ENCODE assay signal across 9 cellular contexts in the genomic region with DNA sequence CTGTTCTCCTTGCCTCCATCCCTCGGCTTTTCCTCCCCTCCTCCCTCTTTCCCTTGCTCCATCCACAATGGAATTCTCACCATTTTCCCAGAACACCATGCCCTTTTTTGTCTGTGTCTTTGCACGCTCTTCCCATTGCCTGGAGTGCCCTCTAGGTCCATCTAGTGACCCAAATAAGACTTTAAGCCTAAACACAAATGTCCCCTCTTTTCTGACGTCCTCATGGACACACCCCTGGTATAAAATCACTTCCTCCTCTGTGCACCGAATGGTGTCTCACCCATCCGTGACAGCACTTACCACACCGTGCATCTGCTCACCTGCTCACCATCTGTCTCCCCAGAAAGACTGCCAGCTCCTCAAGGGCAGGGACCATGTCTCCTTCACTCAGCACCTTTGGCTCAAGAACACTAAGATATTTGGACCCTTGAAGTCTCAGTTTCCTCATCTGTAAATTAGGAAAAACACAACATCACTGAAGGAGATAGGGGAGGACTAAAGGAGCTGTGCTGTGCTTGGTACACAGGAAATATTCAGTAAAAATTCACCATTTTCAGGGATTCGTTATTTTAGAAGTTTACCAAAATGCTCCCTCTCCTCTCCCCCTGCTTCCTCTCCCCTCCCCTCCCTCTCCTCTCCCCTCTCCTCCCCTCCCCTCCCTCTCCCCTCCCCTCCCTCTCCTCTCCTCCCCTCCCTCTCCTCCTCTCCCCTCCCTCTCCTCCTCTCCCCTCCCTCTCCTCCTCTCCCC. TPM values are rescaled to one million over a fixed set of nuclear protein-coding genes. Genes with fewer than 3 reads are reported as not detected.
DNase-seq lines count a peak whose midpoint lies in the region; ATAC-seq and TF ChIP-seq lines count a peak whose summit lies in the region.
"Had no signal": no experiment of that assay in that cellular context is flagged by ENCODE, and none has a peak within 500 bp of the region (broad histone marks: within the 10 kb centered on the region; RNA-seq: fewer than 3 reads in every experiment).

No MANE protein-coding gene starts in this region.

- POLR2A ChIA-PET in MCF 10A (lab: Yijun Ruan, JAX) = no interaction called here

- H3K4me1 Mint-ChIP-seq in MCF 10A (ENCODE audit: insufficient read depth, unreplicated experiment) (peaks cover 8% of the 10 kb centered on the region), endodermal cell (peaks cover 23% of the 10 kb centered on the region)

- no peak overlapping the region for H3K4me3 ChIP-seq in mammary epithelial cell (replicated peaks in 1 of 3; ENCODE audit: insufficient read depth in 1 of 3, low read depth in 2 of 3, low read length in 3 of 3)
- H3K4me3 ChIP-seq in endodermal cell (ENCODE audit: low read length) = no peak overlapping the region
- H3K4me3 ChIP-seq in stomach = no peak overlapping the region
- H3K4me3 ChIP-seq: lung had no signal

- in situ Hi-C loops in mammary epithelial cell (cut with MboI; ENCODE audit: low sequenced_read_pairs in 2 of 2) = no loop called here

- H3K4me2 ChIP-seq in mammary epithelial cell (ENCODE audit: insufficient read depth, low read depth, low read length) = no peak overlapping the region

- TF ChIP-seq EP300 in stomach (IDR thresholded peaks at IDR 0.05) = peak; percentile 15

- TF ChIP-seq POLR2A in stomach (IDR thresholded peaks at IDR 0.05) = no peak

- H4K20me1 ChIP-seq in mammary epithelial cell (ENCODE audit: insufficient read depth, low read length) = no peaks in the 10 kb centered on the region

- no peaks in the 10 kb centered on the region for H3K9me3 ChIP-seq in mammary epithelial cell (replicated peaks; ENCODE audit: insufficient read depth, low read length)
- no peaks in the 10 kb centered on the region for H3K9me3 ChIP-seq in endodermal cell (ENCODE audit: control insufficient read depth, low read length)
- H3K9me3 ChIP-seq in stomach = no peaks in the 10 kb centered on the region

- ATAC-seq in GM18873 (IDR thresholded peaks at IDR 0.05; ENCODE audit: low FRiP score, unreplicated experiment) = no peak

- H3K27me3 ChIP-seq in mammary epithelial cell (ENCODE audit: insufficient read depth, low read length) = no peaks in the 10 kb centered on the region
- H3K27me3 ChIP-seq in endodermal cell (ENCODE audit: control insufficient read depth, insufficient read depth, low read length, poor library complexity, severe bottlenecking) = no peaks in the 10 kb centered on the region
- H3K27me3 ChIP-seq in stomach = no peaks in the 10 kb centered on the region

- 71% methylated on average over 6 of the region's 7 CpGs for WGBS in mammary epithelial cell (ENCODE audit: low coverage, missing lambda C conversion rate)
- WGBS in endodermal cell (ENCODE audit: insufficient coverage in 1 of 2, insufficient read length in 1 of 2), 2 experiments = 25 to 67% methylated on average over 2 to 7 of the region's 7 CpGs
- 34 to 59% (median 43%) methylated on average over 7 of the region's 7 CpGs for WGBS in stomach, 5 donors

- H3K27me3 Mint-ChIP-seq in MCF 10A (ENCODE audit: insufficient read depth, unreplicated experiment) = peaks cover 29% of the 10 kb centered on the region
- H3K27me3 Mint-ChIP-seq in endodermal cell (ENCODE audit: insufficient read depth) = peaks cover 18% of the 10 kb centered on the region

- H3K79me2 ChIP-seq in mammary epithelial cell (ENCODE audit: insufficient read depth, low read length) = no peaks in the 10 kb centered on the region

- H3K36me3 Mint-ChIP-seq in MCF 10A (ENCODE audit: insufficient read depth, unreplicated experiment) (no peaks in the 10 kb centered on the region), endodermal cell (ENCODE audit: low read depth) (no peaks in the 10 kb centered on the region)

- peak; percentile 46 for DNase-seq in MCF 10A (ENCODE audit: unreplicated experiment)
- no peak for DNase-seq in mammary epithelial cell
- DNase-seq in NCI-H446 treated with DMSO at 0.1 percent for 48 hours (lab: John Stamatoyannopoulos, UW) = peak; percentile 10
- no peak for DNase-seq in endodermal cell
- DNase-seq in stomach = no peak
- DNase-seq in activated naive CD4-positive, alpha-beta T cell treated with anti-CD3 and anti-CD28 coated beads, Interleukin-2, amount 50 U/mL, for 16 hours = no peak
- DNase-seq in stimulated activated CD4-positive, alpha-beta T cell treated with anti-CD3 and anti-CD28 coated beads, Interleukin-12 subunit alpha, Interleukin-12 subunit beta, amount 100 ng/mL, for 4 hours = no peak

- H3K27ac ChIP-seq in mammary epithelial cell (ENCODE audit: insufficient read depth, low read depth, low read length) (no peak overlapping the region), endodermal cell (ENCODE audit: low read depth, low read length) (no peak overlapping the region), stomach (peak overlapping the region in 3 of 5 donors; percentile 35 to 61 (median 53))

- no peaks in the 10 kb centered on the region for H3K9me3 Mint-ChIP-seq in MCF 10A (ENCODE audit: unreplicated experiment)
- H3K9me3 Mint-ChIP-seq in endodermal cell = no peaks in the 10 kb centered on the region

- H3K9ac ChIP-seq in mammary epithelial cell (ENCODE audit: insufficient read depth, low read length) = no peak overlapping the region
- H3K9ac ChIP-seq in endodermal cell (ENCODE audit: extremely low read depth, low read length, poor library complexity, severe bottlenecking) = no peak overlapping the region

- no peak overlapping the region for H2AFZ ChIP-seq in mammary epithelial cell (ENCODE audit: low read depth, low read length)

- BruUV-seq in MCF 10A (replicated peaks; lab: Mats Ljungman, UMichigan) (no TSS peak), mammary epithelial cell (replicated peaks; lab: Mats Ljungman, UMichigan) (no TSS peak)

- no peak for TF ChIP-seq CTCF in MCF 10A (IDR thresholded peaks at IDR 0.05; ENCODE audit: unreplicated experiment)
- TF ChIP-seq CTCF in mammary epithelial cell (conservative IDR thresholded peaks at IDR 0.05 in 1 of 2, IDR thresholded peaks at IDR 0.05 in 1 of 2; ENCODE audit: extremely low read depth in 1 of 2, insufficient read depth in 1 of 2, low read depth in 1 of 2, low read length in 2 of 2) = no peak
- peak; percentile 60 for TF ChIP-seq CTCF in endodermal cell (conservative IDR thresholded peaks at IDR 0.05)
- TF ChIP-seq CTCF in stomach (IDR thresholded peaks at IDR 0.05) = no peak

- intact Hi-C loops in MCF 10A (cut with micrococcal nuclease) = no loop called here
- intact Hi-C loops in mammary epithelial cell (cut with micrococcal nuclease) = no loop called here
- intact Hi-C loops in stomach (cut with DNase I; ENCODE audit: low total_unique reads) = no loop called here

- dilution Hi-C loops in mammary epithelial cell (cut with HindIII; ENCODE audit: low sequenced_read_pairs) = no loop called here

- H3K27ac Mint-ChIP-seq in MCF 10A (ENCODE audit: low read depth, unreplicated experiment) = no peak overlapping the region
- H3K27ac Mint-ChIP-seq in endodermal cell = no peak overlapping the region

- H3K36me3 ChIP-seq in mammary epithelial cell (ENCODE audit: insufficient read depth, low read length) (no peaks in the 10 kb centered on the region), endodermal cell (ENCODE audit: control insufficient read depth, insufficient read depth, low read length) (no peaks in the 10 kb centered on the region), stomach (no peaks in the 10 kb centered on the region)

- CTCF ChIA-PET in MCF 10A (lab: Yijun Ruan, JAX) = interaction anchor here (1.0 to 2.8 kb wide), 3 partner anchors 8 to 13 kb away, joined by 4 to 11 read pairs (median 5); no protein-coding TSS in a partner anchor
- CTCF ChIA-PET in mammary epithelial cell (lab: Charles Lee; ENCODE audit: low non-redundant PET) = no interaction called here

- H3K4me1 ChIP-seq in mammary epithelial cell (ENCODE audit: insufficient read depth, low read length) (no peaks in the 10 kb centered on the region), endodermal cell (ENCODE audit: control insufficient read depth, insufficient read depth, low read length) (no peaks in the 10 kb centered on the region), stomach (peaks cover 20 to 45% (median 43%) of the 10 kb centered on the region in 4 donors)

- H3K4me3 Mint-ChIP-seq in MCF 10A (ENCODE audit: unreplicated experiment) = no peak overlapping the region
- no peak overlapping the region for H3K4me3 Mint-ChIP-seq in endodermal cell

RNA-seq across cellular contexts. Expression of a gene that starts 23.7 kb away (rescaled TPM):
- 17.3 and 19.6 TPM in 2 replicates for total RNA-seq in MCF 10A (2022)
- total RNA-seq in mammary epithelial cell = 10 to 100 TPM; 21.2 to 28.0 TPM
- 25.2 TPM for polyA plus RNA-seq in mammary epithelial cell
- polyA minus RNA-seq in mammary epithelial cell = 12.6 TPM
- 10 to 100 TPM; 28.7 to 31.3 TPM for total RNA-seq in endodermal cell
- 18.8 TPM for polyA plus RNA-seq in endodermal cell (2013, experiment 1 of 2)
- 19.3 TPM for polyA plus RNA-seq in endodermal cell (2013, experiment 2 of 2)
- 100 to 1,000 TPM in 1 of 5 donors, 10 to 100 TPM in 3, 1 to 10 TPM in 1; 2.3 to 221 (median 24.2) TPM for total RNA-seq in stomach
- polyA plus RNA-seq in stomach = 10 to 100 TPM; 12.3 to 30.5 (median 14.6) TPM

RNA-seq across cellular contexts. Expression of a gene that starts 30.5 kb away (rescaled TPM):
- total RNA-seq in MCF 10A (2022) (not detected in 2 replicates), mammary epithelial cell (not detected), endodermal cell (1 to 10 TPM; 1.7 to 2.3 TPM), stomach (under 1 TPM in 2 of 5 donors, not detected in 3; 0.29 to 0.45 TPM)
- polyA plus RNA-seq in mammary epithelial cell (not detected), stomach (under 1 TPM in 1 of 3 donors, not detected in 2; 0.08 TPM)
- polyA minus RNA-seq in mammary epithelial cell = not detected
- not detected for polyA plus RNA-seq in endodermal cell (2013, experiment 1 of 2)
- 0.12 TPM for polyA plus RNA-seq in endodermal cell (2013, experiment 2 of 2)

RNA-seq across cellular contexts. Expression of a gene that starts 47.5 kb away (rescaled TPM):
- total RNA-seq in MCF 10A (2022) (37.2 and 45.0 TPM in 2 replicates), mammary epithelial cell (10 to 100 TPM; 24.8 to 30.2 TPM), endodermal cell (10 to 100 TPM; 64.4 to 74.2 TPM), stomach (10 to 100 TPM; 31.6 to 52.7 (median 38.0) TPM)
- polyA plus RNA-seq in mammary epithelial cell (38.6 TPM), stomach (10 to 100 TPM; 60.8 to 78.8 (median 74.9) TPM)
- 2.4 TPM for polyA minus RNA-seq in mammary epithelial cell
- polyA plus RNA-seq in endodermal cell (2013, experiment 1 of 2) = 74.3 TPM
- polyA plus RNA-seq in endodermal cell (2013, experiment 2 of 2) = 62.1 TPM

Comparison
In these comparisons a context has a peak if more than half of its experiments do, and no peak if none do; other contexts are left out.
1. DNase-seq: peak in MCF 10A (single experiment) and NCI-H446 treated with DMSO at 0.1 percent for 48 hours (single experiment); none in mammary epithelial cell (single experiment), endodermal cell (single experiment), stomach (single experiment), activated naive CD4-positive, alpha-beta T cell treated with anti-CD3 and anti-CD28 coated beads, Interleukin-2, amount 50 U/mL, for 16 hours (single experiment) and stimulated activated CD4-positive, alpha-beta T cell treated with anti-CD3 and anti-CD28 coated beads, Interleukin-12 subunit alpha, Interleukin-12 subunit beta, amount 100 ng/mL, for 4 hours (single experiment).
2. H3K27ac ChIP-seq: peak in stomach (3 of 5); none in mammary epithelial cell (single experiment) and endodermal cell (single experiment).